In genomic region chr11:129410561-129410960, GRCh38 we compare ENCODE assay signal across 32 cellular contexts. TPM values are rescaled to one million over a fixed set of nuclear protein-coding genes. Genes with fewer than 3 reads are reported as not detected.
DNase-seq lines count a peak whose midpoint lies in the region; ATAC-seq and TF ChIP-seq lines count a peak whose summit lies in the region.
"Had no signal": no experiment of that assay in that cellular context is flagged by ENCODE, and none has a peak within 500 bp of the region (broad histone marks: within the 10 kb centered on the region; RNA-seq: fewer than 3 reads in every experiment).

No MANE protein-coding gene starts in this region.

- no peaks in the 10 kb centered on the region for H3K4me1 ChIP-seq in H9 (ENCODE audit: insufficient read depth, low read length)
- no peaks in the 10 kb centered on the region for H3K4me1 ChIP-seq in Panc1 (ENCODE audit: control insufficient read depth, insufficient read depth, low read length)
- H3K4me1 ChIP-seq: BE2C, heart right ventricle, spleen, tibial nerve had no signal

- H3K23ac ChIP-seq in H9 (ENCODE audit: insufficient read length, low read depth, low read length), result no peak overlapping the region

- no CpG with 5 or more reads among the region's 2 CpGs for WGBS in H9 (ENCODE audit: extremely low coverage, insufficient read length, low lambda C conversion rate)

- H4K5ac ChIP-seq in H9 (ENCODE audit: insufficient read length, low read depth, low read length), result no peak overlapping the region

- H3K4ac ChIP-seq in H9 (ENCODE audit: low read depth, low read length), result no peak overlapping the region

- peaks cover 7% of the 10 kb centered on the region for H3K4me1 Mint-ChIP-seq in activated CD4-positive, alpha-beta T cell treated with anti-CD3 and anti-CD28 coated beads for 36 hours
- H3K4me1 Mint-ChIP-seq in H9 (no peaks in the 10 kb centered on the region; a peak in 1 of 4 replicates), mesothelial cell of epicardium (peaks cover 14% of the 10 kb centered on the region)
- H3K4me1 Mint-ChIP-seq: naive thymus-derived CD4-positive, alpha-beta T cell had no signal

- H3K9me3 Mint-ChIP-seq in activated CD4-positive, alpha-beta T cell treated with anti-CD3 and anti-CD28 coated beads for 36 hours (ENCODE audit: low read depth), result no peaks in the 10 kb centered on the region
- H3K9me3 Mint-ChIP-seq in H9 (no peaks in the 10 kb centered on the region; a peak in 1 of 5 replicates), mesothelial cell of epicardium (no peaks in the 10 kb centered on the region)
- H3K9me3 Mint-ChIP-seq: activated T-cell treated with anti-CD3 and anti-CD28 coated beads, Interleukin-2, amount 50 U/mL, for 4 hours; T-helper 2 cell treated with Interferon-gamma antibody and Interleukin-4, amounts not matched to agents 5 μg/mL and 100 μg/mL, for 36 hours had no signal

- no peak overlapping the region for H3K4me3 Mint-ChIP-seq in activated CD4-positive, alpha-beta T cell treated with anti-CD3 and anti-CD28 coated beads for 36 hours
- H3K4me3 Mint-ChIP-seq in H9 (no peak overlapping the region), mesothelial cell of epicardium (no peak overlapping the region)
- H3K4me3 Mint-ChIP-seq: activated T-cell treated with anti-CD3 and anti-CD28 coated beads, Interleukin-2, amount 50 U/mL, for 4 hours; naive thymus-derived CD4-positive, alpha-beta T cell; T-helper 2 cell treated with Interferon-gamma antibody and Interleukin-4, amounts not matched to agents 5 μg/mL and 100 μg/mL, for 36 hours; WTC11 had no signal

- H4K8ac ChIP-seq in H9 (replicated peaks; ENCODE audit: insufficient read length, low read depth, low read length), result no peak overlapping the region

- no peak overlapping the region for H3T11ph ChIP-seq in H9 (ENCODE audit: low read length)

- H3K27ac ChIP-seq in H9 (ENCODE audit: insufficient read length, low read depth, low read length) (no peak overlapping the region), Panc1 (ENCODE audit: low read length) (no peak overlapping the region)
- H3K27ac ChIP-seq: heart right ventricle, SK-N-MC, spleen, stomach, tibial nerve had no signal

- no peak overlapping the region for H3K18ac ChIP-seq in H9 (ENCODE audit: insufficient read length, low read depth, low read length)

- H3K14ac ChIP-seq in H9 (ENCODE audit: insufficient read depth, low read length), result no peak overlapping the region

- H4K20me1 ChIP-seq in H9 (ENCODE audit: control insufficient read depth, insufficient read depth, insufficient read length), result no peaks in the 10 kb centered on the region

- no peak overlapping the region for H3K4me2 ChIP-seq in H9 (ENCODE audit: insufficient read depth, insufficient read length, low read length)

- no peak overlapping the region for H2BK12ac ChIP-seq in H9 (ENCODE audit: insufficient read length, low read depth, low read length)

- no peak overlapping the region for H2AK5ac ChIP-seq in H9 (ENCODE audit: insufficient read length, low read length)

- BruUV-seq in Panc1 (replicated peaks; lab: Mats Ljungman, UMichigan), result no TSS peak

- TF ChIP-seq CTCF in H9 (conservative IDR thresholded peaks at IDR 0.05), result 0 out of 3 replicates have a peak, but pooled peaks have one; percentile 11
- TF ChIP-seq CTCF in Panc1 (IDR thresholded peaks at IDR 0.05), result no peak
- TF ChIP-seq CTCF in mesothelial cell of epicardium (IDR thresholded peaks at IDR 0.05; ENCODE audit: unreplicated experiment), result no peak

- H3K27me3 ChIP-seq in H9 (ENCODE audit: insufficient read depth, low read length), result no peaks in the 10 kb centered on the region
- peaks cover 5% of the 10 kb centered on the region for H3K27me3 ChIP-seq in Panc1 (ENCODE audit: control insufficient read depth, insufficient read depth, low read length)
- H3K27me3 ChIP-seq: BE2C, stomach, tibial nerve had no signal

- H3K36me3 ChIP-seq in Panc1 (ENCODE audit: control insufficient read depth, insufficient read depth, low read length), result no peaks in the 10 kb centered on the region
- H3K36me3 ChIP-seq: BE2C, heart right ventricle, spleen, stomach, tibial nerve had no signal

- H3K79me1 ChIP-seq in H9 (ENCODE audit: insufficient read depth, low read depth, low read length, poor library complexity, severe bottlenecking), result no peaks in the 10 kb centered on the region

- no peaks in the 10 kb centered on the region for H3K36me3 Mint-ChIP-seq in activated CD4-positive, alpha-beta T cell treated with anti-CD3 and anti-CD28 coated beads for 36 hours (ENCODE audit: low read depth)
- H3K36me3 Mint-ChIP-seq in H9 (ENCODE audit: insufficient read depth in 1 of 3, low read depth in 3 of 3) (no peaks in the 10 kb centered on the region; a peak in 1 of 7 replicates), mesothelial cell of epicardium (peaks cover 3% of the 10 kb centered on the region)
- H3K36me3 Mint-ChIP-seq: naive thymus-derived CD4-positive, alpha-beta T cell; WTC11 had no signal

- H3K27ac Mint-ChIP-seq in activated CD4-positive, alpha-beta T cell treated with anti-CD3 and anti-CD28 coated beads for 36 hours, result no peak overlapping the region
- 0 out of 7 replicates have a peak overlapping the region, but pooled peaks of 1 of the 3 experiments have one; percentile 9 for H3K27ac Mint-ChIP-seq in H9
- peak overlapping the region; percentile 48 for H3K27ac Mint-ChIP-seq in mesothelial cell of epicardium
- H3K27ac Mint-ChIP-seq: naive thymus-derived CD4-positive, alpha-beta T cell; T-helper 2 cell treated with Interferon-gamma antibody and Interleukin-4, amounts not matched to agents 5 μg/mL and 100 μg/mL, for 36 hours; WTC11 had no signal

- no peak overlapping the region for H3K56ac ChIP-seq in H9 (ENCODE audit: insufficient read length, low read depth, low read length)

- intact Hi-C loops in activated CD4-positive, alpha-beta T cell treated with anti-CD3 and anti-CD28 coated beads for 36 hours (cut with DNase I, micrococcal nuclease), result no loop called here
- intact Hi-C loops in Panc1 (cut with micrococcal nuclease; ENCODE audit: unreplicated experiment), result no loop called here

- CTCF ChIA-PET in activated CD4-positive, alpha-beta T cell treated with anti-CD3 and anti-CD28 coated beads for 36 hours (lab: Charles Lee), result interaction anchor here (1.0 kb wide), 2 partner anchors 13 to 17 kb away, joined by 3 read pairs; no protein-coding TSS in a partner anchor
- CTCF ChIA-PET in Panc1 (lab: Charles Lee), result interaction anchor here (0.7 kb wide), 1 partner anchor 289 kb away, joined by 8 read pairs; no protein-coding TSS in a partner anchor

- H3K9ac ChIP-seq in H9 (ENCODE audit: extremely low read depth, insufficient read length, low read length), result no peak overlapping the region

- H3K27me3 Mint-ChIP-seq in activated CD4-positive, alpha-beta T cell treated with anti-CD3 and anti-CD28 coated beads for 36 hours, result peaks cover 16% of the 10 kb centered on the region
- H3K27me3 Mint-ChIP-seq in H9 (ENCODE audit: low read depth) (peaks cover 4% of the 10 kb centered on the region), mesothelial cell of epicardium (ENCODE audit: low read depth) (no peaks in the 10 kb centered on the region)

- POLR2A ChIA-PET in activated CD4-positive, alpha-beta T cell treated with anti-CD3 and anti-CD28 coated beads for 36 hours (lab: Charles Lee), result no interaction called here
- POLR2A ChIA-PET in Panc1 (lab: Charles Lee), result interaction anchor here (0.6 kb wide), 1 partner anchor 9 kb away, joined by 3 read pairs; no protein-coding TSS in a partner anchor

- H2BK15ac ChIP-seq in H9 (ENCODE audit: low read depth, low read length), result no peak overlapping the region

- H2AFZ ChIP-seq in H9 (ENCODE audit: low read length), result no peak overlapping the region

- peak; percentile 20 for DNase-seq in activated CD4-positive, alpha-beta T cell treated with anti-CD3 and anti-CD28 coated beads for 36 hours
- DNase-seq in activated CD4-positive, alpha-beta T cell treated with anti-CD3 and anti-CD28 coated beads, Interleukin-2, amount 50 U/mL, for 48 hours, result no peak
- DNase-seq in H9 (no peak), Panc1 (ENCODE audit: low read depth, low spot score) (no peak), mesothelial cell of epicardium (ENCODE audit: low spot score in 2 of 2, unreplicated experiment in 2 of 2) (no peak)
- DNase-seq: activated CD8-positive, alpha-beta memory T cell treated with anti-CD3 and anti-CD28 coated beads for 24 hours; activated naive CD4-positive, alpha-beta T cell treated with Interleukin-2 at 50 U/mL for 16 hours; activated T-cell treated with anti-CD3 and anti-CD28 coated beads, Interleukin-2, amount 50 U/mL, for 4 hours; BE2C; heart right ventricle; KBM-7; left colon; mesendoderm; naive thymus-derived CD4-positive, alpha-beta T cell; NCI-H1092 treated with DMSO at 0.1 percent for 48 hours; NCI-H1930; occipital lobe; retina; spleen; stimulated activated CD4-positive, alpha-beta T cell treated with anti-CD3 and anti-CD28 coated beads, Interleukin-4, amount 100 ng/mL, for 1 hour; stomach had no signal

- H3K79me2 ChIP-seq in H9 (ENCODE audit: insufficient read depth, low read length), result no peaks in the 10 kb centered on the region

- H2BK5ac ChIP-seq in H9 (ENCODE audit: insufficient read length, low read length), result no peak overlapping the region

- no peak overlapping the region for H2BK20ac ChIP-seq in H9 (ENCODE audit: low read depth, low read length, poor library complexity, severe bottlenecking)

- H3K4me3 ChIP-seq in Panc1 (ENCODE audit: low read depth in 2 of 2, low read length in 2 of 2), result no peak overlapping the region
- H3K4me3 ChIP-seq: heart right ventricle, SK-N-MC, spleen, stomach, tibial nerve had no signal

- H3K9me3 ChIP-seq in H9 (ENCODE audit: control insufficient read depth, low read depth, low read length) (no peaks in the 10 kb centered on the region), Panc1 (ENCODE audit: control insufficient read depth, insufficient read depth, low read depth, low read length) (no peaks in the 10 kb centered on the region)
- H3K9me3 ChIP-seq: BE2C, heart right ventricle, spleen, stomach, tibial nerve had no signal

- in situ Hi-C loops in Panc1 (cut with HindIII; ENCODE audit: low pct_unique_long_range_greater_than_20kb, low sequenced_read_pairs), result no loop called here

- H3K23me2 ChIP-seq in H9 (ENCODE audit: insufficient read length, low read depth, low read length, poor library complexity, severe bottlenecking), result no peaks in the 10 kb centered on the region

- no peak overlapping the region for H4K91ac ChIP-seq in H9 (ENCODE audit: insufficient read length, low read depth, low read length)

- peak; percentile 33 for ATAC-seq in activated CD4-positive, alpha-beta T cell treated with anti-CD3 and anti-CD28 coated beads for 36 hours
- ATAC-seq in Panc1 (0 out of 2 replicates have a peak, but pooled peaks have one; percentile 34), HG03135 (IDR thresholded peaks at IDR 0.05; ENCODE audit: unreplicated experiment) (no peak), GM21390 (IDR thresholded peaks at IDR 0.05; ENCODE audit: unreplicated experiment) (no peak), GM18907 (IDR thresholded peaks at IDR 0.05; ENCODE audit: unreplicated experiment) (no peak)
- ATAC-seq: activated T-cell treated with anti-CD3 and anti-CD28 coated beads, Interleukin-2, amount 50 U/mL, for 4 hours; heart right ventricle; left colon; naive thymus-derived CD4-positive, alpha-beta T cell; WTC11 had no signal

- H2BK120ac ChIP-seq in H9 (ENCODE audit: low read depth, low read length, poor library complexity, severe bottlenecking), result no peak overlapping the region

RNA-seq across cellular contexts. Expression of gene BARX2, which starts 34.9 kb away (rescaled TPM):
- total RNA-seq in activated CD4-positive, alpha-beta T cell treated with anti-CD3 and anti-CD28 coated beads for 36 hours, result 1 to 10 TPM in 1 of 2 experiments, under 1 TPM in 1; 0.89 to 1.3 TPM
- total RNA-seq in H9 (2021) (not detected in 2 replicates), Panc1 (2021; ENCODE audit: unreplicated experiment) (3.9 TPM), mesothelial cell of epicardium (59.8 to 73.5 TPM (median 69.9 TPM) in 3 replicates)
- 1.5 TPM for polyA plus RNA-seq in Panc1 (2012; ENCODE audit: insufficient read length)
- total RNA-seq: cardiac septum, dermis microvascular lymphatic vessel endothelial cell, fibroblast of villous mesenchyme, H4, heart right ventricle, spleen, tibial nerve, WTC11 had no signal
- polyA plus RNA-seq: naive thymus-derived CD4-positive, alpha-beta T cell had no signal

Comparison
In these comparisons a context has a peak if more than half of its experiments do, and no peak if none do; other contexts are left out.
1. ATAC-seq: peak in activated CD4-positive, alpha-beta T cell treated with anti-CD3 and anti-CD28 coated beads for 36 hours (single experiment) and Panc1 (single experiment); none in HG03135 (single experiment), GM21390 (single experiment) and GM18907 (single experiment).
2. RNA of gene BARX2, which starts 34.9 kb away (total RNA-seq): 59.8 to 73.5 TPM in mesothelial cell of epicardium; 3.9 TPM in Panc1 (single experiment), 0.89 to 1.3 TPM in activated CD4-positive, alpha-beta T cell treated with anti-CD3 and anti-CD28 coated beads for 36 hours and not detected in H9; every median in the first group is over 10 times any median in the second.